Comparison of ENCODE assay signal across 36 cellular contexts in genomic region chr7:30976381-30976780, GRCh38. TPM values are rescaled to one million over a fixed set of nuclear protein-coding genes. Genes with fewer than 3 reads are reported as not detected.
"Had no signal": no experiment of that assay in that cellular context is flagged by ENCODE, and none has a peak within 500 bp of the region (broad histone marks: within the 10 kb centered on the region; RNA-seq: fewer than 3 reads in every experiment).

No MANE protein-coding gene starts in this region.

- H3K4me3 Mint-ChIP-seq: activated CD4-positive, alpha-beta memory T cell treated with anti-CD3 and anti-CD28 coated beads, Interleukin-2, amount 10 ng/mL, durations not matched to agents 7 days and 5 days; activated naive CD4-positive, alpha-beta T cell treated with anti-CD3 and anti-CD28 coated beads, Interleukin-2, amount 10 ng/mL, durations not matched to agents 7 days and 5 days; activated naive CD8-positive, alpha-beta T cell treated with anti-CD3 and anti-CD28 coated beads, Interleukin-2, amount 10 ng/mL, durations not matched to agents 7 days and 5 days; brain had no signal

- H3K27me3 ChIP-seq: Peyer's patch had no signal

- H3K36me3 Mint-ChIP-seq: activated naive CD4-positive, alpha-beta T cell treated with anti-CD3 and anti-CD28 coated beads, Interleukin-2, amount 10 ng/mL, durations not matched to agents 7 days and 5 days; activated naive CD8-positive, alpha-beta T cell treated with anti-CD3 and anti-CD28 coated beads, Interleukin-2, amount 10 ng/mL, durations not matched to agents 7 days and 5 days; brain; IgD-negative memory B cell had no signal

- H3K27ac Mint-ChIP-seq: activated CD4-positive, alpha-beta memory T cell treated with anti-CD3 and anti-CD28 coated beads, Interleukin-2, amount 10 ng/mL, durations not matched to agents 7 days and 5 days; activated naive CD4-positive, alpha-beta T cell treated with anti-CD3 and anti-CD28 coated beads, Interleukin-2, amount 10 ng/mL, durations not matched to agents 7 days and 5 days; activated naive CD8-positive, alpha-beta T cell treated with anti-CD3 and anti-CD28 coated beads, Interleukin-2, amount 10 ng/mL, durations not matched to agents 7 days and 5 days; brain had no signal

- H3K9me3 Mint-ChIP-seq: activated CD4-positive, alpha-beta memory T cell treated with anti-CD3 and anti-CD28 coated beads, Interleukin-2, amount 10 ng/mL, durations not matched to agents 7 days and 5 days; activated naive CD4-positive, alpha-beta T cell treated with anti-CD3 and anti-CD28 coated beads, Interleukin-2, amount 10 ng/mL, durations not matched to agents 7 days and 5 days; activated naive CD8-positive, alpha-beta T cell treated with anti-CD3 and anti-CD28 coated beads, Interleukin-2, amount 10 ng/mL, durations not matched to agents 7 days and 5 days; brain; IgD-negative memory B cell had no signal

- H3K4me1 ChIP-seq: adrenal gland, SJSA1 had no signal

- H3K36me3 ChIP-seq: adrenal gland, Peyer's patch, SJSA1, WERI-Rb-1 had no signal

- H3K4me3 ChIP-seq: adrenal gland, Peyer's patch, SJSA1 had no signal

- H3K27ac ChIP-seq: adrenal gland, Peyer's patch, SJSA1, WERI-Rb-1 had no signal

- ATAC-seq: PC-3 had no signal

- DNase-seq: activated CD4-positive, alpha-beta memory T cell treated with anti-CD3 and anti-CD28 coated beads, Interleukin-2, amount 10 ng/mL, durations not matched to agents 7 days and 5 days; activated CD4-positive, alpha-beta T cell treated with anti-CD3 and anti-CD28 coated beads for 1 hour; activated CD4-positive, alpha-beta T cell treated with anti-CD3 and anti-CD28 coated beads for 48 hours; activated CD4-positive, CD25-positive, alpha-beta regulatory T cell; activated effector memory CD4-positive, alpha-beta T cell treated with Interleukin-2 at 50 U/mL for 16 hours; activated naive CD4-positive, alpha-beta T cell treated with anti-CD3 and anti-CD28 coated beads, Interleukin-2, amount 10 ng/mL, durations not matched to agents 7 days and 5 days; activated naive CD8-positive, alpha-beta T cell treated with anti-CD3 and anti-CD28 coated beads, Interleukin-2, amount 10 ng/mL, durations not matched to agents 7 days and 5 days; anterior cingulate cortex; central memory CD4-positive, alpha-beta T cell; Karpas-422; KBM-7; NCI-H1105; NCI-H1417 treated with DMSO at 0.1 percent for 48 hours; NCI-H1930; NCI-H2081 treated with DMSO at 0.1 percent for 48 hours; NCI-H345; NCI-H524 treated with DMSO at 0.1 percent for 48 hours; NCI-H748 treated with DMSO at 0.1 percent for 48 hours; NK-92 treated with Interleukin-12 subunit alpha and Interleukin-12 subunit beta, amount 100 ng/mL, for 24 hours; PC-3; RPMI8226; SHP77 treated with DMSO at 0.1 percent for 48 hours; SW 1271; T-helper 1 cell; T-helper 2 cell; T1000; WERI-Rb-1 had no signal

- H3K9me3 ChIP-seq: adrenal gland, Peyer's patch, SJSA1 had no signal

RNA-seq across cellular contexts. Expression of gene GHRHR, which starts 12.6 kb away (rescaled TPM):
- total RNA-seq: activated CD4-positive, alpha-beta memory T cell treated with anti-CD3 and anti-CD28 coated beads, Interleukin-2, amount 10 ng/mL, durations not matched to agents 7 days and 5 days; activated CD8-positive, alpha-beta memory T cell treated with anti-CD3 and anti-CD28 coated beads for 36 hours; activated naive CD8-positive, alpha-beta T cell treated with anti-CD3 and anti-CD28 coated beads, Interleukin-2, amount 10 ng/mL, durations not matched to agents 7 days and 5 days; bronchial epithelial cell; MCF 10A; NCI-H460; PC-3; Peyer's patch; SJSA1 had no signal
- polyA plus RNA-seq: IgD-negative memory B cell had no signal
